ENCODE assay signal across 26 cellular contexts in genomic region chr16:13014516-13014915, GRCh38.
DNase-seq lines count a peak whose midpoint lies in the region; ATAC-seq lines count a peak whose summit lies in the region.
"Had no signal": no experiment of that assay in that cellular context is flagged by ENCODE, and none has a peak within 500 bp of the region (broad histone marks: within the 10 kb centered on the region; RNA-seq: fewer than 3 reads in every experiment).

No MANE protein-coding gene starts in this region.

- no peak for ATAC-seq in HG03025 (IDR thresholded peaks at IDR 0.05; ENCODE audit: low FRiP score, unreplicated experiment)
- ATAC-seq: heart right ventricle; pancreas; right cardiac atrium; stimulated activated effector memory CD8-positive, alpha-beta T cell treated with anti-CD3 and anti-CD28 coated beads, Interleukin-12 subunit alpha, Interleukin-12 subunit beta, amount 100 ng/mL, for 72 hours; upper lobe of right lung had no signal

- H3K4me2 ChIP-seq in mesendoderm (ENCODE audit: low read length), result no peak overlapping the region

- DNase-seq in H7 (peak; percentile 80), NCI-H69 (lab: John Stamatoyannopoulos, UW) (peak; percentile 5), head of caudate nucleus (peak in 40 of 42 donors; percentile 21 to 93 (median 67)), mesendoderm (peak; percentile 91), GM03348 (ENCODE audit: low spot score) (no peak), NCI-H446 treated with DMSO at 0.1 percent for 48 hours (lab: John Stamatoyannopoulos, UW) (no peak)
- DNase-seq in activated CD8-positive, alpha-beta memory T cell treated with anti-CD3 and anti-CD28 coated beads for 24 hours, result no peak
- DNase-seq: activated CD4-positive, alpha-beta T cell treated with anti-CD3 and anti-CD28 coated beads, Interleukin-2, amount 50 U/mL, for 48 hours; activated CD8-positive, alpha-beta memory T cell treated with anti-CD3 and anti-CD28 coated beads, Interleukin-2, amount 50 U/mL, for 48 hours; amygdala; C1 segment of cervical spinal cord; COR-L47; DND-41; effector CD4-positive, alpha-beta T cell; heart right ventricle; NCI-H146; NCI-H526 treated with DMSO at 0.1 percent for 48 hours; pancreas; right cardiac atrium; stimulated activated CD4-positive, alpha-beta T cell treated with anti-CD3 and anti-CD28 coated beads, Interleukin-4, amount 100 ng/mL, for 1 hour; substantia nigra; T-helper 1 cell; upper lobe of right lung had no signal

- no peak overlapping the region for H2BK15ac ChIP-seq in mesendoderm (replicated peaks; ENCODE audit: low read depth)

- H3K36me3 ChIP-seq in H7 (replicated peaks; ENCODE audit: control insufficient read depth, insufficient read depth, low read length), result no peaks in the 10 kb centered on the region
- no peaks in the 10 kb centered on the region for H3K36me3 ChIP-seq in mesendoderm (ENCODE audit: control insufficient read depth, insufficient read depth, low read length)
- H3K36me3 ChIP-seq: heart right ventricle, pancreas, upper lobe of right lung had no signal

- H3K18ac ChIP-seq in mesendoderm (ENCODE audit: low read length), result no peak overlapping the region

- H3K27ac ChIP-seq in mesendoderm (ENCODE audit: low read depth, low read length), result peak overlapping the region; percentile 78
- H3K27ac ChIP-seq: heart right ventricle, pancreas, RWPE1, upper lobe of right lung had no signal

- H3K79me2 ChIP-seq in mesendoderm (ENCODE audit: control insufficient read depth, insufficient read depth, low read length), result peaks cover 6% of the 10 kb centered on the region

- WGBS in mesendoderm (ENCODE audit: extremely low coverage, insufficient coverage, low lambda C conversion rate), result no CpG with 5 or more reads among the region's 3 CpGs

- H3K79me1 ChIP-seq in mesendoderm (ENCODE audit: low read length), result peaks cover 8% of the 10 kb centered on the region

- no peak overlapping the region for H3K23ac ChIP-seq in mesendoderm (ENCODE audit: low read length)

- no peak overlapping the region for H4K5ac ChIP-seq in mesendoderm (ENCODE audit: low read length)

- intact Hi-C loops in head of caudate nucleus (cut with DNase I), result no loop called here

- H3K4me3 ChIP-seq in H7 (ENCODE audit: insufficient read depth, low read depth, low read length) (no peak overlapping the region), mesendoderm (ENCODE audit: low read length) (no peak overlapping the region)
- H3K4me3 ChIP-seq: heart right ventricle, pancreas, upper lobe of right lung had no signal

- H2BK120ac ChIP-seq in mesendoderm (ENCODE audit: low read depth, low read length), result no peak overlapping the region

- peaks cover 18% of the 10 kb centered on the region for H3K4me1 ChIP-seq in mesendoderm (ENCODE audit: control insufficient read depth, low read depth, low read length)
- H3K4me1 ChIP-seq: heart right ventricle, pancreas, upper lobe of right lung had no signal

- peak overlapping the region; percentile 14 for H3K9ac ChIP-seq in mesendoderm (ENCODE audit: low read length)

- no peaks in the 10 kb centered on the region for H3K27me3 ChIP-seq in H7 (ENCODE audit: control insufficient read depth, insufficient read depth, low read length)
- H3K27me3 ChIP-seq in mesendoderm (ENCODE audit: insufficient read depth, low read length, poor library complexity), result no peaks in the 10 kb centered on the region
- H3K27me3 ChIP-seq: pancreas, upper lobe of right lung had no signal

- no peak overlapping the region for H4K8ac ChIP-seq in mesendoderm (ENCODE audit: low read depth, low read length)

- peak overlapping the region; percentile 9 for H2BK5ac ChIP-seq in mesendoderm (ENCODE audit: low read length)

- H3K56ac ChIP-seq in mesendoderm (ENCODE audit: low read length), result peak overlapping the region; percentile 12

- no peak overlapping the region for H3K4ac ChIP-seq in mesendoderm (ENCODE audit: low read depth, low read length)

- H2AK5ac ChIP-seq in mesendoderm (ENCODE audit: low read length), result peak overlapping the region; percentile 47

Comparison
In these comparisons a context has a peak if more than half of its experiments do, and no peak if none do; other contexts are left out.
1. DNase-seq: peak in H7 (single experiment), NCI-H69 (single experiment), head of caudate nucleus (40 of 42) and mesendoderm (single experiment); none in GM03348 (single experiment), NCI-H446 treated with DMSO at 0.1 percent for 48 hours (single experiment) and activated CD8-positive, alpha-beta memory T cell treated with anti-CD3 and anti-CD28 coated beads for 24 hours (single experiment).